1 cellular context compared by ENCODE assay signal in the genomic region with DNA sequence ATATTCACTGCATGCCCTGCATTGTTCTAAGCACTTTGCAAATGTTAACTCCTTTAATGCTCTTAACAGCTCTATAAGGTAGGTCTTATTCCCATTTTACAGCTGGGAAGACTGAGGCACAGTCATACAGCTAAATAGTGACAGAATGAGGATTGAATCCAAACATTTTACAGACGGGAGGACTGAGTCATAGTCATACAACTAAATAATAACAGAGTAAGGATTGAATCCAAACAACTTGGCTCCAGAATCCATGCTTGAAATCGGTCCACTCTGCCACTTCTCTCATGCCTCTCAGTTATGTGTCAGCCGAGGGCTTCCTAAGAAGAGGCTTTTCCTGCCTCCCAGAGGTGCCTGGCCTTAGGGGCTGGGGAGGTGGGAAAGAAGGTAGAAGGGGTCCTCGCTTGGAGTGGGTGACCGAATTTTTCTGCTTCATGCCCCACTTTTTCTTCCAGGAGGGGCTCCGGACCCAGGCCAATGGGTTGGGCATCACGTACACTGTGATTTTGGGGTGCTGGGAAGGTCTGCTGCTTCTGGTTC.
A peak's percentile ranks its signal among the peaks of the same experiment; 100 is the strongest.
TF ChIP-seq lines count a peak whose summit lies in the region.

No MANE protein-coding gene starts in this region.

TF ChIP-seq in A549, 52 proteins besides CTCF, POLR2A, EP300 and RAD21 (continued from another document):
- TF ChIP-seq, protein P1, sequence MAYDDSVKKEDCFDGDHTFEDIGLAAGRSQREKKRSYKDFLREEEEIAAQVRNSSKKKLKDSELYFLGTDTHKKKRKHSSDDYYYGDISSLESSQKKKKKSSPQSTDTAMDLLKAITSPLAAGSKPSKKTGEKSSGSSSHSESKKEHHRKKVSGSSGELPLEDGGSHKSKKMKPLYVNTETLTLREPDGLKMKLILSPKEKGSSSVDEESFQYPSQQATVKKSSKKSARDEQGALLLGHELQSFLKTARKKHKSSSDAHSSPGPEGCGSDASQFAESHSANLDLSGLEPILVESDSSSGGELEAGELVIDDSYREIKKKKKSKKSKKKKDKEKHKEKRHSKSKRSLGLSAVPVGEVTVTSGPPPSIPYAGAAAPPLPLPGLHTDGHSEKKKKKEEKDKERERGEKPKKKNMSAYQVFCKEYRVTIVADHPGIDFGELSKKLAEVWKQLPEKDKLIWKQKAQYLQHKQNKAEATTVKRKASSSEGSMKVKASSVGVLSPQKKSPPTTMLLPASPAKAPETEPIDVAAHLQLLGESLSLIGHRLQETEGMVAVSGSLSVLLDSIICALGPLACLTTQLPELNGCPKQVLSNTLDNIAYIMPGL (CRISPR knock-in tag; IDR thresholded peaks at IDR 0.05; ENCODE audit: borderline replicate concordance) = no peak
- TF ChIP-seq KDM1A (IDR thresholded peaks at IDR 0.05; ENCODE audit: low read depth) = peak; percentile 97
- TF ChIP-seq POLR2AphosphoS2 (conservative IDR thresholded peaks at IDR 0.05; ENCODE audit: low read length) = no peak
